13 cellular contexts compared by ENCODE assay signal in genomic region chr19:35497406-35497805, GRCh38. TPM values are rescaled to one million over a fixed set of nuclear protein-coding genes. Genes with fewer than 3 reads are reported as not detected.
DNase-seq lines count a peak whose midpoint lies in the region; ATAC-seq and TF ChIP-seq lines count a peak whose summit lies in the region.
"Had no signal": no experiment of that assay in that cellular context is flagged by ENCODE, and none has a peak within 500 bp of the region (broad histone marks: within the 10 kb centered on the region; RNA-seq: fewer than 3 reads in every experiment).

No MANE protein-coding gene starts in this region.

- peak; percentile 9 for DNase-seq in 8988T
- DNase-seq in H7, result peak; percentile 50
- no peak for DNase-seq in T-helper 17 cell
- peak; percentile 31 for DNase-seq in osteoblast (ENCODE audit: insufficient read length, low spot score, missing footprints)
- DNase-seq in CD8-positive, alpha-beta T cell, result no peak
- no peak for DNase-seq in glutamatergic neuron
- no peak for DNase-seq in AG08395 (ENCODE audit: low spot score)
- DNase-seq: BE2C; Caco-2; CD8-positive, alpha-beta memory T cell; KBM-7 had no signal

- H2AFZ ChIP-seq in osteoblast (ENCODE audit: low read length), result no peak overlapping the region

- intact Hi-C loops in CD8-positive, alpha-beta T cell (cut with DNase I, micrococcal nuclease), result loop anchor here in 1 of 2 experiments (5.0 kb wide), 1 partner anchor 430 kb away; no protein-coding TSS in a partner anchor

- no peak for TF ChIP-seq CTCF in osteoblast (IDR thresholded peaks at IDR 0.05; ENCODE audit: extremely low read depth, low read depth, low read length)
- TF ChIP-seq CTCF in CD8-positive, alpha-beta T cell (IDR thresholded peaks at IDR 0.05), result no peak
- TF ChIP-seq CTCF in glutamatergic neuron (IDR thresholded peaks at IDR 0.05; ENCODE audit: partially characterized antibody, unreplicated experiment), result no peak

- no peaks in the 10 kb centered on the region for H3K9me3 Mint-ChIP-seq in CD8-positive, alpha-beta T cell
- peaks cover 2% of the 10 kb centered on the region for H3K9me3 Mint-ChIP-seq in glutamatergic neuron (ENCODE audit: unreplicated experiment)
- H3K9me3 Mint-ChIP-seq: CD8-positive, alpha-beta memory T cell had no signal

- H3K36me3 Mint-ChIP-seq in T-helper 17 cell (ENCODE audit: low read depth) (peaks cover 3% of the 10 kb centered on the region), glutamatergic neuron (ENCODE audit: unreplicated experiment) (no peaks in the 10 kb centered on the region)
- no peaks in the 10 kb centered on the region for H3K36me3 Mint-ChIP-seq in CD8-positive, alpha-beta T cell
- H3K36me3 Mint-ChIP-seq: CD8-positive, alpha-beta memory T cell had no signal

- H3K4me1 ChIP-seq in osteoblast (ENCODE audit: insufficient read depth, low read length), result no peaks in the 10 kb centered on the region
- no peaks in the 10 kb centered on the region for H3K4me1 ChIP-seq in CD8-positive, alpha-beta T cell (ENCODE audit: insufficient read depth, low read length)

- H3K27me3 ChIP-seq in H7 (ENCODE audit: control insufficient read depth, insufficient read depth, low read length), result no peaks in the 10 kb centered on the region
- peaks cover 11% of the 10 kb centered on the region for H3K27me3 ChIP-seq in osteoblast (ENCODE audit: insufficient read depth, low read length)
- H3K27me3 ChIP-seq in CD8-positive, alpha-beta T cell (ENCODE audit: insufficient read depth, low read length), result no peaks in the 10 kb centered on the region
- H3K27me3 ChIP-seq: BE2C had no signal

- H3K27ac Mint-ChIP-seq in T-helper 17 cell (peak overlapping the region; percentile 75), glutamatergic neuron (ENCODE audit: unreplicated experiment) (no peak overlapping the region)
- H3K27ac Mint-ChIP-seq in CD8-positive, alpha-beta T cell, result no peak overlapping the region
- H3K27ac Mint-ChIP-seq: CD8-positive, alpha-beta memory T cell had no signal

- H3K4me3 ChIP-seq in H7 (ENCODE audit: insufficient read depth, low read depth, low read length) (no peak overlapping the region), osteoblast (ENCODE audit: insufficient read depth, low read length) (no peak overlapping the region)
- no peak overlapping the region for H3K4me3 ChIP-seq in CD8-positive, alpha-beta T cell (ENCODE audit: low read depth, low read length)

- CTCF ChIA-PET in CD8-positive, alpha-beta T cell (lab: Charles Lee), result interaction anchor here (0.6 to 4.3 kb wide), 8 partner anchors 9 to 475 kb away, joined by 3 to 22 read pairs (median 4); no protein-coding TSS in a partner anchor

- H3K4me3 Mint-ChIP-seq in T-helper 17 cell (no peak overlapping the region), glutamatergic neuron (ENCODE audit: unreplicated experiment) (no peak overlapping the region)
- no peak overlapping the region for H3K4me3 Mint-ChIP-seq in CD8-positive, alpha-beta T cell
- H3K4me3 Mint-ChIP-seq: CD8-positive, alpha-beta memory T cell had no signal

- POLR2A ChIA-PET in CD8-positive, alpha-beta T cell (lab: Charles Lee), result interaction anchor here (0.6 kb wide), 1 partner anchor 55 kb away, joined by 3 read pairs; no protein-coding TSS in a partner anchor

- no peaks in the 10 kb centered on the region for H3K9me3 ChIP-seq in T-helper 17 cell (ENCODE audit: control insufficient read depth, low read length, poor library complexity, severe bottlenecking)
- H3K9me3 ChIP-seq in osteoblast (ENCODE audit: low read depth, low read length), result no peaks in the 10 kb centered on the region
- H3K9me3 ChIP-seq in CD8-positive, alpha-beta T cell (ENCODE audit: low read length), result no peaks in the 10 kb centered on the region
- H3K9me3 ChIP-seq: BE2C, Caco-2 had no signal

- no peak overlapping the region for H3K4me2 ChIP-seq in osteoblast (ENCODE audit: insufficient read depth, low read length)

- H3K27me3 Mint-ChIP-seq in T-helper 17 cell, result peaks cover 42% of the 10 kb centered on the region
- peaks cover 6% of the 10 kb centered on the region for H3K27me3 Mint-ChIP-seq in CD8-positive, alpha-beta T cell (ENCODE audit: low read depth)
- no peaks in the 10 kb centered on the region for H3K27me3 Mint-ChIP-seq in glutamatergic neuron (ENCODE audit: unreplicated experiment)

- ATAC-seq in T-helper 17 cell, result no peak
- ATAC-seq in CD8-positive, alpha-beta T cell, result no peak

- peaks cover 10% of the 10 kb centered on the region for H3K4me1 Mint-ChIP-seq in T-helper 17 cell
- H3K4me1 Mint-ChIP-seq in CD8-positive, alpha-beta T cell (ENCODE audit: low read depth), result peaks cover 7% of the 10 kb centered on the region
- peaks cover 2% of the 10 kb centered on the region for H3K4me1 Mint-ChIP-seq in glutamatergic neuron (ENCODE audit: low read depth, unreplicated experiment)

- no peaks in the 10 kb centered on the region for H3K79me2 ChIP-seq in osteoblast (ENCODE audit: insufficient read depth, low read length)

- H4K20me1 ChIP-seq in osteoblast (ENCODE audit: insufficient read depth, low read length), result no peaks in the 10 kb centered on the region

- H3K27ac ChIP-seq in osteoblast (ENCODE audit: low read depth, low read length), result no peak overlapping the region
- no peak overlapping the region for H3K27ac ChIP-seq in CD8-positive, alpha-beta T cell (ENCODE audit: low read depth, low read length)
- H3K27ac ChIP-seq: C4-2B had no signal

- H3K36me3 ChIP-seq in H7 (replicated peaks; ENCODE audit: control insufficient read depth, insufficient read depth, low read length), result peaks cover 21% of the 10 kb centered on the region
- no peaks in the 10 kb centered on the region for H3K36me3 ChIP-seq in osteoblast (ENCODE audit: insufficient read depth, low read length)
- H3K36me3 ChIP-seq in CD8-positive, alpha-beta T cell (ENCODE audit: insufficient read depth, low read length), result no peaks in the 10 kb centered on the region
- H3K36me3 ChIP-seq: BE2C had no signal

RNA-seq across cellular contexts. Expression of gene KRTDAP, which starts 7.1 kb away (rescaled TPM):
- total RNA-seq in H7 (2014; rRNA removed; shearing (Covaris generic)), result 0.44 and 0.52 TPM in 2 replicates
- not detected for total RNA-seq in T-helper 17 cell
- total RNA-seq in osteoblast, result not detected in 2 replicates
- total RNA-seq in CD8-positive, alpha-beta T cell, result not detected
- total RNA-seq in glutamatergic neuron (ENCODE audit: unreplicated experiment), result not detected
- total RNA-seq: Caco-2; CD8-positive, alpha-beta memory T cell; Daoy had no signal

RNA-seq across cellular contexts. Expression of gene DMKN, which starts 16.0 kb away (rescaled TPM):
- total RNA-seq in H7 (2014; rRNA removed; shearing (Covaris generic)), result 179 and 182 TPM in 2 replicates
- total RNA-seq in T-helper 17 cell (not detected), osteoblast (24.2 and 30.9 TPM in 2 replicates), glutamatergic neuron (ENCODE audit: unreplicated experiment) (0.88 TPM)
- 1 to 10 TPM; 1.5 to 1.9 TPM for total RNA-seq in CD8-positive, alpha-beta T cell

RNA-seq across cellular contexts. Expression of gene SBSN, which starts 30.7 kb away (rescaled TPM):
- total RNA-seq in H7 (2014; rRNA removed; shearing (Covaris generic)), result not detected in 2 replicates
- total RNA-seq in T-helper 17 cell (not detected), osteoblast (4.7 and 12.1 TPM in 2 replicates), glutamatergic neuron (ENCODE audit: unreplicated experiment) (0.29 TPM)
- total RNA-seq in CD8-positive, alpha-beta T cell, result not detected
- total RNA-seq: Caco-2; CD8-positive, alpha-beta memory T cell had no signal

RNA-seq across cellular contexts. Expression of gene GAPDHS, which starts 35.9 kb away (rescaled TPM):
- 0.07 TPM in 1 of 2 replicates, not detected in the other for total RNA-seq in H7 (2014; rRNA removed; shearing (Covaris generic))
- total RNA-seq in T-helper 17 cell (not detected), osteoblast (not detected in 2 replicates), glutamatergic neuron (ENCODE audit: unreplicated experiment) (not detected)
- not detected for total RNA-seq in CD8-positive, alpha-beta T cell
- total RNA-seq: Caco-2; CD8-positive, alpha-beta memory T cell; Daoy had no signal

RNA-seq across cellular contexts. Expression of gene TMEM147, which starts 48.0 kb away (rescaled TPM):
- 208 and 225 TPM in 2 replicates for total RNA-seq in H7 (2014; rRNA removed; shearing (Covaris generic))
- total RNA-seq in T-helper 17 cell (10 to 100 TPM; 30.5 to 37.0 TPM), osteoblast (93.1 and 98.8 TPM in 2 replicates), glutamatergic neuron (ENCODE audit: unreplicated experiment) (67.2 TPM)
- total RNA-seq in CD8-positive, alpha-beta T cell, result 10 to 100 TPM; 22.3 to 27.2 TPM

Comparison
In these comparisons a context has a peak if more than half of its experiments do, and no peak if none do; other contexts are left out.
1. DNase-seq: peak in 8988T (single experiment), H7 (single experiment) and osteoblast (single experiment); none in T-helper 17 cell (0 of 3), CD8-positive, alpha-beta T cell (0 of 7), glutamatergic neuron (single experiment) and AG08395 (single experiment).